Comparison of ENCODE assay signal across 8 cellular contexts in the genomic region with DNA sequence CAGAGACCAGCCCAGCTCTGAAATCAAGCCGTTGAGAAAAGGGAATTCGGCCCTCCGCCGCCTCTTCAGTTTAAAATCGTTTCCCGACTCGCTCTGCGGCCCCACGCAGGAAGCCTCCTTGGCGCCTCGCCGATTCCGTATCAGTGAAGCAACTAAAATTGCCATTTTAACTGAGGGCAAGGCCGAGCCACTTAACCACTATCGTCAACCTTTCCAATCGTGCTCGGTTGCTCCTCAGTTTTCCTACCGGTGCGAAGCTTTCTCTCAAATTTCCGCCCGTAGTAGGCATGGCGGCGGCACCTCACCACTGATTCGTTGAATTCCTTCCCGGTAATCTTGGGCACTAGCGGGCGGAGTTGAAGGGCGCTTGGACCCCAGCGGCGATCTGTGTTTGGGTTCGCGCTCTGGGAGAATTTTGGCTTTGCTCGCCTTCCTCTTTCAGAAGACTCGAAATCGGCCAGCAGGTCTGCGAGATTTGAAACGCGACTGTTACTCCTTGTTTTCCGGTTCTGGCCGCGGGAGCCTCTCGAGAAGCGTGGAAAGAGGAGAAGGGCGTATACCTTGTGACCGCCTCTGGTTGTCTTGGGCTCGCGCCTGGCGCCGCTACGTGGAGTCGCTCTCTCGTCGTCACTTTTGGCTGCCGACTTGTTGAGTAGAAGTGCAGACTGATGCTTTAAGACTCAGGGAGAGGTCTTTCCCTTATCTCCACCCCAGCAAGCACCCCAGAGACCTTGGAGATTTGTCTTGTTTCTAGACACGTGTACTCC. TPM values are rescaled to one million over a fixed set of nuclear protein-coding genes. Genes with fewer than 3 reads are reported as not detected.
DNase-seq lines count a peak whose midpoint lies in the region; ATAC-seq and TF ChIP-seq lines count a peak whose summit lies in the region.

A gene with protein sequence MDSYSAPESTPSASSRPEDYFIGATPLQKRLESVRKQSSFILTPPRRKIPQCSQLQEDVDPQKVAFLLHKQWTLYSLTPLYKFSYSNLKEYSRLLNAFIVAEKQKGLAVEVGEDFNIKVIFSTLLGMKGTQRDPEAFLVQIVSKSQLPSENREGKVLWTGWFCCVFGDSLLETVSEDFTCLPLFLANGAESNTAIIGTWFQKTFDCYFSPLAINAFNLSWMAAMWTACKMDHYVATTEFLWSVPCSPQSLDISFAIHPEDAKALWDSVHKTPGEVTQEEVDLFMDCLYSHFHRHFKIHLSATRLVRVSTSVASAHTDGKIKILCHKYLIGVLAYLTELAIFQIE (minus strand): TSS at position 569 of the 767 bp plus-strand sequence. CDS start 13,584 bp downstream, outside the sequence.
A gene with protein sequence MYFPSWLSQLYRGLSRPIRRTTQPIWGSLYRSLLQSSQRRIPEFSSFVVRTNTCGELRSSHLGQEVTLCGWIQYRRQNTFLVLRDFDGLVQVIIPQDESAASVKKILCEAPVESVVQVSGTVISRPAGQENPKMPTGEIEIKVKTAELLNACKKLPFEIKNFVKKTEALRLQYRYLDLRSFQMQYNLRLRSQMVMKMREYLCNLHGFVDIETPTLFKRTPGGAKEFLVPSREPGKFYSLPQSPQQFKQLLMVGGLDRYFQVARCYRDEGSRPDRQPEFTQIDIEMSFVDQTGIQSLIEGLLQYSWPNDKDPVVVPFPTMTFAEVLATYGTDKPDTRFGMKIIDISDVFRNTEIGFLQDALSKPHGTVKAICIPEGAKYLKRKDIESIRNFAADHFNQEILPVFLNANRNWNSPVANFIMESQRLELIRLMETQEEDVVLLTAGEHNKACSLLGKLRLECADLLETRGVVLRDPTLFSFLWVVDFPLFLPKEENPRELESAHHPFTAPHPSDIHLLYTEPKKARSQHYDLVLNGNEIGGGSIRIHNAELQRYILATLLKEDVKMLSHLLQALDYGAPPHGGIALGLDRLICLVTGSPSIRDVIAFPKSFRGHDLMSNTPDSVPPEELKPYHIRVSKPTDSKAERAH (plus strand): TSS at position 359 of the 767 bp plus-strand sequence. CDS start 557 bp downstream, outside the sequence.

- H3K9me3 ChIP-seq in SK-N-SH (no peaks in the 10 kb centered on the region), gastroesophageal sphincter (no peaks in the 10 kb centered on the region), suprapubic skin (no peaks in the 10 kb centered on the region)

- H3K4me1 ChIP-seq in SK-N-SH (ENCODE audit: control insufficient read depth in 1 of 2, insufficient read depth in 2 of 2, low read depth in 1 of 2, low read length in 1 of 2) (peaks cover 10 to 13% of the 10 kb centered on the region in 2 experiments; a peak in 3 of 4 replicates), gastroesophageal sphincter (peaks cover 0 to 28% (median 9%) of the 10 kb centered on the region in 3 donors), suprapubic skin (peaks cover 21% of the 10 kb centered on the region)

- H3K36me3 ChIP-seq in SK-N-SH (replicated peaks in 1 of 2; ENCODE audit: control insufficient read depth in 1 of 2, insufficient read depth in 2 of 2, low read length in 1 of 2) (peaks cover 7% of the 10 kb centered on the region in 2 experiments), gastroesophageal sphincter (peaks cover 0 to 3% of the 10 kb centered on the region in 2 donors), suprapubic skin (no peaks in the 10 kb centered on the region)

- ATAC-seq in HG02571 (IDR thresholded peaks at IDR 0.05; ENCODE audit: unreplicated experiment) (peak; percentile 90), gastroesophageal sphincter (peak; percentile 98)

- peaks cover 67% of the 10 kb centered on the region for H3K79me2 ChIP-seq in SK-N-SH (ENCODE audit: insufficient read depth)

- H3F3A ChIP-seq in SK-N-SH (replicated peaks; ENCODE audit: insufficient read depth), result peaks cover 16% of the 10 kb centered on the region

- under 1% methylated on average over 35 of the region's 55 CpGs for WGBS in SK-N-SH (ENCODE audit: low lambda C conversion rate)
- WGBS in gastroesophageal sphincter (ENCODE audit: low coverage in 1 of 2), 2 donors, result 0% methylated on average over 3 to 13 of the region's 55 CpGs
- WGBS in suprapubic skin, result under 1% methylated on average over 44 of the region's 55 CpGs

- peak within 1 kb of the TSS; percentile 86 for H3K9ac ChIP-seq in SK-N-SH

- DNase-seq in GM04504 (ENCODE audit: low read depth), result peak; percentile 98
- DNase-seq in NCI-H1048 (lab: John Stamatoyannopoulos, UW), result peak; percentile 100
- peak; percentile 85 for DNase-seq in SK-N-SH
- DNase-seq in activated naive CD4-positive, alpha-beta T cell treated with anti-CD3 and anti-CD28 coated beads, Interleukin-2, amount 50 U/mL, for 16 hours, result peak; percentile 88
- DNase-seq in non-pigmented ciliary epithelial cell (ENCODE audit: low read depth), result peak; percentile 93
- DNase-seq in suprapubic skin (ENCODE audit: low spot score in 2 of 2), result peak; percentile 97 to 98

- H3K27ac ChIP-seq in SK-N-SH (ENCODE audit: low read depth in 2 of 2, low read length in 1 of 2), result peak within 1 kb of the TSS; percentile 96 to 97
- H3K27ac ChIP-seq in gastroesophageal sphincter, result peak within 1 kb of the TSS; percentile 70 to 94 (median 90)
- H3K27ac ChIP-seq in suprapubic skin, result peak within 1 kb of the TSS; percentile 96

- TF ChIP-seq RAD21 in SK-N-SH (IDR thresholded peaks at IDR 0.05; ENCODE audit: low read length), result no peak

- no peak for TF ChIP-seq CTCF in SK-N-SH (IDR thresholded peaks at IDR 0.05)
- TF ChIP-seq CTCF in gastroesophageal sphincter (IDR thresholded peaks at IDR 0.05), result no peak
- TF ChIP-seq CTCF in suprapubic skin (IDR thresholded peaks at IDR 0.05), result no peak

- CTCF ChIA-PET in SK-N-SH (lab: Yijun Ruan, JAX), result interaction anchor here (0.6 to 1.9 kb wide), 14 partner anchors 9 to 407 kb away, joined by 3 to 9 read pairs (median 3); a partner anchor contains a TSS

- H3K4me2 ChIP-seq in SK-N-SH, result peak within 1 kb of the TSS; percentile 90

- POLR2A ChIA-PET in SK-N-SH (lab: Yijun Ruan, JAX), result interaction anchor here (1.0 to 1.7 kb wide), 6 partner anchors 10 to 348 kb away, joined by 3 to 8 read pairs (median 4); a partner anchor contains a TSS

- H3K27me3 ChIP-seq in SK-N-SH (ENCODE audit: insufficient read depth), result no peaks in the 10 kb centered on the region
- H3K27me3 ChIP-seq in gastroesophageal sphincter, result no peaks in the 10 kb centered on the region
- no peaks in the 10 kb centered on the region for H3K27me3 ChIP-seq in suprapubic skin

- H3K4me3 ChIP-seq in SK-N-SH (ENCODE audit: low read depth in 2 of 2, low read length in 1 of 2) (peak within 1 kb of the TSS; percentile 76 to 93), gastroesophageal sphincter (peak within 1 kb of the TSS; percentile 56 to 74), suprapubic skin (peak within 1 kb of the TSS; percentile 83)

- no peak; a peak in 2 of 4 replicates for TF ChIP-seq EP300 in SK-N-SH (IDR thresholded peaks at IDR 0.05; ENCODE audit: borderline replicate concordance in 1 of 2, low read depth in 1 of 2, low read length in 1 of 2)
- TF ChIP-seq EP300 in gastroesophageal sphincter (IDR thresholded peaks at IDR 0.05), result no peak
- TF ChIP-seq EP300 in suprapubic skin (IDR thresholded peaks at IDR 0.05), result no peak

- TF ChIP-seq POLR2A in gastroesophageal sphincter (IDR thresholded peaks at IDR 0.05) (peak in 1 of 2 donors; percentile 45), suprapubic skin (IDR thresholded peaks at IDR 0.05) (peak in 1 of 2 donors; percentile 31)

- H4K20me1 ChIP-seq in SK-N-SH (ENCODE audit: insufficient read depth), result no peaks in the 10 kb centered on the region

- peak within 1 kb of the TSS; percentile 91 for H2AFZ ChIP-seq in SK-N-SH (ENCODE audit: low read depth)

- no peaks in the 10 kb centered on the region for H3K9me2 ChIP-seq in SK-N-SH

TF ChIP-seq in SK-N-SH, 30 proteins besides CTCF, POLR2A, EP300 and RAD21 (continues in another document):
- TF ChIP-seq EZH2phosphoT487 (IDR thresholded peaks at IDR 0.05; ENCODE audit: borderline replicate concordance, low read depth) (no peak), GATA2 (CRISPR knock-in tag; IDR thresholded peaks at IDR 0.05) (peak; percentile 66), NRF1 (IDR thresholded peaks at IDR 0.05; ENCODE audit: low read depth, low read length) (no peak), FOXM1 (IDR thresholded peaks at IDR 0.05; ENCODE audit: low read depth) (peak; percentile 44; the same call in 1 of the 2 replicates), RFX5 (IDR thresholded peaks at IDR 0.05; ENCODE audit: low read length) (no peak), MEF2A (IDR thresholded peaks at IDR 0.05; ENCODE audit: borderline replicate concordance, low read depth) (no peak), POLR2AphosphoS5 (IDR thresholded peaks at IDR 0.05; ENCODE audit: low read depth, low read length) (peak; percentile 72), MXI1 (IDR thresholded peaks at IDR 0.05; ENCODE audit: low read depth, low read length) (peak; percentile 81), SIN3A (IDR thresholded peaks at IDR 0.05; ENCODE audit: borderline replicate concordance, low read depth, low read length) (peak; percentile 88; the same call in 1 of the 2 replicates), JUND (IDR thresholded peaks at IDR 0.05) (no peak), YY1 (IDR thresholded peaks at IDR 0.05; ENCODE audit: low read depth) (peak; percentile 100)

RNA-seq across cellular contexts. Expression of the first gene that starts in this region (rescaled TPM):
- 4.0 and 6.9 TPM in 2 replicates for polyA plus RNA-seq in SK-N-SH (2012; rRNA removed)
- 5.7 and 6.5 TPM in 2 replicates for polyA plus RNA-seq in SK-N-SH (2012; cell fraction: cytosol; rRNA removed)
- 2.0 and 4.4 TPM in 2 replicates for polyA plus RNA-seq in SK-N-SH (2012; cell fraction: nucleus; rRNA removed)
- total RNA-seq in gastroesophageal sphincter (1 to 10 TPM; 4.8 to 6.5 (median 6.2) TPM), suprapubic skin (1 to 10 TPM; 3.2 to 8.5 (median 5.6) TPM)

RNA-seq across cellular contexts. Expression of the second gene that starts in this region (rescaled TPM):
- polyA plus RNA-seq in SK-N-SH (2012; rRNA removed), result 17.1 and 22.1 TPM in 2 replicates
- polyA plus RNA-seq in SK-N-SH (2012; cell fraction: cytosol; rRNA removed), result 20.1 and 22.9 TPM in 2 replicates
- polyA plus RNA-seq in SK-N-SH (2012; cell fraction: nucleus; rRNA removed), result 15.1 and 21.4 TPM in 2 replicates
- total RNA-seq in gastroesophageal sphincter (1 to 10 TPM; 6.4 to 8.7 (median 7.1) TPM), suprapubic skin (10 to 100 TPM in 1 of 4 donors, 1 to 10 TPM in 3; 7.1 to 13.7 (median 9.4) TPM)

Comparison
In these comparisons a context has a peak if more than half of its experiments do, and no peak if none do; other contexts are left out.
1. Peak in every context shown above with its lines: DNase-seq, ATAC-seq, H3K4me3 ChIP-seq and H3K27ac ChIP-seq.